ENCODE assay signal across 9 cellular contexts in genomic region chr2:168583710-168584521, GRCh38.
DNase-seq lines count a peak whose midpoint lies in the region; ATAC-seq and TF ChIP-seq lines count a peak whose summit lies in the region.
"Had no signal": no experiment of that assay in that cellular context is flagged by ENCODE, and none has a peak within 500 bp of the region (broad histone marks: within the 10 kb centered on the region; RNA-seq: fewer than 3 reads in every experiment).

No MANE protein-coding gene starts in this region.

- DNase-seq in COLO829 (ENCODE audit: low spot score): peak; percentile 26
- peak; percentile 48 for DNase-seq in brain microvascular endothelial cell
- no peak for DNase-seq in mesothelial cell of epicardium (ENCODE audit: low spot score in 2 of 2, unreplicated experiment in 2 of 2)
- DNase-seq in coronary artery (ENCODE audit: low spot score): no peak
- DNase-seq in NOMO-1 (lab: John Stamatoyannopoulos, UW; ENCODE audit: unreplicated experiment in 2 of 2): no peak
- no peak for DNase-seq in GM10248 (ENCODE audit: extremely low spot score)

- peak overlapping the region; percentile 41; the same call in 1 of the 2 replicates for H3K4me2 ChIP-seq in KMS-11

- no peak for ATAC-seq in HG02938 (IDR thresholded peaks at IDR 0.05; ENCODE audit: unreplicated experiment)
- ATAC-seq: HepG2 had no signal

- H3K4me3 ChIP-seq in KMS-11 (IDR thresholded peaks at IDR 0.05; ENCODE audit: insufficient read depth, low read depth, low read length): no peak overlapping the region
- no peak overlapping the region for H3K4me3 ChIP-seq in brain microvascular endothelial cell (ENCODE audit: low read depth, low read length)
- H3K4me3 ChIP-seq in coronary artery: no peak overlapping the region

- H4K20me1 ChIP-seq in KMS-11 (ENCODE audit: insufficient read depth): no peaks in the 10 kb centered on the region

- CTCF ChIA-PET in GM10248 (lab: Yijun Ruan, JAX): interaction anchor here (0.8 to 1.3 kb wide), 4 partner anchors 31 to 338 kb away, joined by 3 to 4 read pairs (median 3); no protein-coding TSS in a partner anchor

- TF ChIP-seq CTCF in KMS-11 (conservative IDR thresholded peaks at IDR 0.05; ENCODE audit: low read depth, low read length) (no peak), brain microvascular endothelial cell (IDR thresholded peaks at IDR 0.05; ENCODE audit: low read depth, low read length, missing control alignments) (no peak), mesothelial cell of epicardium (IDR thresholded peaks at IDR 0.05; ENCODE audit: unreplicated experiment) (no peak), coronary artery (IDR thresholded peaks at IDR 0.05) (no peak), GM10248 (IDR thresholded peaks at IDR 0.05; ENCODE audit: control extremely low read depth, extremely low read depth, low read depth, missing control alignments) (no peak)

- no peaks in the 10 kb centered on the region for H3K27me3 ChIP-seq in KMS-11 (ENCODE audit: insufficient read depth, low read depth)
- H3K27me3 ChIP-seq in brain microvascular endothelial cell (replicated peaks): no peaks in the 10 kb centered on the region

- no peaks in the 10 kb centered on the region for H3K27me3 Mint-ChIP-seq in mesothelial cell of epicardium (ENCODE audit: low read depth)

- H3K79me2 ChIP-seq in KMS-11 (ENCODE audit: insufficient read depth, low read depth): no peaks in the 10 kb centered on the region

- no peak overlapping the region for H2AFZ ChIP-seq in KMS-11 (ENCODE audit: low read depth)

- H3K36me3 Mint-ChIP-seq in mesothelial cell of epicardium: peaks cover 21% of the 10 kb centered on the region

- peak overlapping the region; percentile 71 for H3K27ac Mint-ChIP-seq in mesothelial cell of epicardium

- H3K9ac ChIP-seq in KMS-11: no peak overlapping the region

- no peak overlapping the region for H3K27ac ChIP-seq in KMS-11
- H3K27ac ChIP-seq in brain microvascular endothelial cell: peak overlapping the region; percentile 57
- no peak overlapping the region for H3K27ac ChIP-seq in coronary artery

- in situ Hi-C loops in brain microvascular endothelial cell (cut with HindIII; ENCODE audit: low pct_ligation_motif_present, low sequenced_read_pairs): no loop called here

- H3K36me3 ChIP-seq in KMS-11 (ENCODE audit: insufficient read depth) (no peaks in the 10 kb centered on the region), brain microvascular endothelial cell (replicated peaks) (no peaks in the 10 kb centered on the region)

- POLR2A ChIA-PET in GM10248 (lab: Yijun Ruan, JAX): no interaction called here

- H3K4me1 ChIP-seq in KMS-11 (ENCODE audit: low read depth, poor library complexity, severe bottlenecking): peaks cover 21% of the 10 kb centered on the region

- peaks cover 43% of the 10 kb centered on the region for H3K4me1 Mint-ChIP-seq in mesothelial cell of epicardium

- H3K4me3 Mint-ChIP-seq in mesothelial cell of epicardium: no peak overlapping the region

- H3K9me3 Mint-ChIP-seq in mesothelial cell of epicardium: no peaks in the 10 kb centered on the region

Comparison
In these comparisons a context has a peak if more than half of its experiments do, and no peak if none do; other contexts are left out.
1. DNase-seq: peak in COLO829 (single experiment) and brain microvascular endothelial cell (single experiment); none in mesothelial cell of epicardium (0 of 2), coronary artery (single experiment), NOMO-1 (0 of 2) and GM10248 (single experiment).